ENCODE assay signal across 35 cellular contexts in genomic region chr10:47188156-47188555, GRCh38.
"Had no signal": no experiment of that assay in that cellular context is flagged by ENCODE, and none has a peak within 500 bp of the region (broad histone marks: within the 10 kb centered on the region; RNA-seq: fewer than 3 reads in every experiment).

No MANE protein-coding gene starts in this region.

- H3K9me3 Mint-ChIP-seq: activated B cell treated with CpG ODN at 0.5 μM for 24 hours; activated CD4-positive, alpha-beta memory T cell treated with anti-CD3 and anti-CD28 coated beads for 36 hours; activated CD4-positive, alpha-beta T cell treated with anti-CD3 and anti-CD28 coated beads, Interleukin-2, amount 10 ng/mL, durations not matched to agents 24 days and 14 days; activated naive CD4-positive, alpha-beta T cell treated with anti-CD3 and anti-CD28 coated beads, Interleukin-2, amount 10 ng/mL, durations not matched to agents 7 days and 5 days; activated naive CD4-positive, alpha-beta T cell treated with anti-CD3 and anti-CD28 coated beads, Interleukin-2, amount 50 U/mL, for 24 hours; activated naive CD8-positive, alpha-beta T cell treated with anti-CD3 and anti-CD28 coated beads, Interleukin-2, amount 10 ng/mL, durations not matched to agents 7 days and 5 days; activated naive CD8-positive, alpha-beta T cell treated with anti-CD3 and anti-CD28 coated beads, Interleukin-2, amount 50 U/mL, for 24 hours; activated T-cell treated with anti-CD3 and anti-CD28 coated beads, Interleukin-2, amount 50 U/mL, for 4 hours; activated T-cell treated with anti-CD3 and anti-CD28 coated beads, Interleukin-2, amount 50 U/mL, for 72 hours; activated T-helper 1 cell treated with anti-CD3 and anti-CD28 coated beads, Interleukin-12 subunit alpha, Interleukin-12 subunit beta, Interleukin-2, Interleukin-4 antibody, amounts not matched to agents 30 ng/mL and 10 ng/mL and 1 ng/mL, durations not matched to agents 14 hours and 24 hours and 36 hours; activated T-helper 17 cell treated with anti-CD3 and anti-CD28 coated beads, Interleukin-2, amount 50 U/mL, for 72 hours; brain; central memory CD8-positive, alpha-beta T cell; T-helper 1 cell treated with Interleukin-12 subunit alpha and Interleukin-12 subunit beta and Interleukin-4 antibody, amounts not matched to agents 30 μg/mL and 1 μg/mL, for 36 hours; T-helper 2 cell treated with Interferon-gamma antibody and Interleukin-4, amounts not matched to agents 5 μg/mL and 100 μg/mL, for 36 hours had no signal

- ATAC-seq: activated naive CD8-positive, alpha-beta T cell treated with anti-CD3 and anti-CD28 coated beads, Interleukin-2, amount 50 U/mL, for 24 hours; activated T-cell treated with anti-CD3 and anti-CD28 coated beads, Interleukin-2, amount 50 U/mL, for 4 hours; activated T-cell treated with anti-CD3 and anti-CD28 coated beads, Interleukin-2, amount 50 U/mL, for 72 hours; activated T-helper 17 cell treated with anti-CD3 and anti-CD28 coated beads, Interleukin-2, amount 50 U/mL, for 72 hours had no signal

- H3K27me3 ChIP-seq: ascending aorta had no signal

- H3K4me1 Mint-ChIP-seq: activated B cell treated with CpG ODN at 0.5 μM for 24 hours; activated CD4-positive, alpha-beta T cell treated with anti-CD3 and anti-CD28 coated beads, Interleukin-2, amount 10 ng/mL, durations not matched to agents 24 days and 14 days; activated naive CD4-positive, alpha-beta T cell treated with anti-CD3 and anti-CD28 coated beads, Interleukin-2, amount 10 ng/mL, durations not matched to agents 7 days and 5 days; activated naive CD8-positive, alpha-beta T cell treated with anti-CD3 and anti-CD28 coated beads, Interleukin-2, amount 50 U/mL, for 24 hours; activated T-helper 17 cell treated with anti-CD3 and anti-CD28 coated beads, Interleukin-2, amount 50 U/mL, for 72 hours; brain had no signal

- H3K36me3 Mint-ChIP-seq: activated CD4-positive, alpha-beta memory T cell treated with anti-CD3 and anti-CD28 coated beads for 36 hours; activated naive CD4-positive, alpha-beta T cell treated with anti-CD3 and anti-CD28 coated beads, Interleukin-2, amount 10 ng/mL, durations not matched to agents 7 days and 5 days; activated naive CD4-positive, alpha-beta T cell treated with anti-CD3 and anti-CD28 coated beads, Interleukin-2, amount 50 U/mL, for 24 hours; activated naive CD8-positive, alpha-beta T cell; activated naive CD8-positive, alpha-beta T cell treated with anti-CD3 and anti-CD28 coated beads, Interleukin-2, amount 10 ng/mL, durations not matched to agents 7 days and 5 days; brain had no signal

- H3K27ac ChIP-seq: ascending aorta, VCaP had no signal

- H3K27ac Mint-ChIP-seq: activated B cell treated with CpG ODN at 0.5 μM for 24 hours; activated CD4-positive, alpha-beta memory T cell treated with anti-CD3 and anti-CD28 coated beads for 36 hours; activated CD4-positive, alpha-beta T cell treated with anti-CD3 and anti-CD28 coated beads, Interleukin-2, amount 10 ng/mL, durations not matched to agents 24 days and 14 days; activated naive CD4-positive, alpha-beta T cell treated with anti-CD3 and anti-CD28 coated beads, Interleukin-2, amount 10 ng/mL, durations not matched to agents 7 days and 5 days; activated naive CD4-positive, alpha-beta T cell treated with anti-CD3 and anti-CD28 coated beads, Interleukin-2, amount 50 U/mL, for 24 hours; activated naive CD8-positive, alpha-beta T cell; activated naive CD8-positive, alpha-beta T cell treated with anti-CD3 and anti-CD28 coated beads, Interleukin-2, amount 10 ng/mL, durations not matched to agents 7 days and 5 days; activated naive CD8-positive, alpha-beta T cell treated with anti-CD3 and anti-CD28 coated beads, Interleukin-2, amount 50 U/mL, for 24 hours; activated T-cell treated with anti-CD3 and anti-CD28 coated beads, Interleukin-2, amount 50 U/mL, for 72 hours; activated T-helper 1 cell treated with anti-CD3 and anti-CD28 coated beads, Interleukin-12 subunit alpha, Interleukin-12 subunit beta, Interleukin-2, Interleukin-4 antibody, amounts not matched to agents 30 ng/mL and 10 ng/mL and 1 ng/mL, durations not matched to agents 14 hours and 24 hours and 36 hours; activated T-helper 17 cell treated with anti-CD3 and anti-CD28 coated beads, Interleukin-2, amount 50 U/mL, for 72 hours; brain; T-helper 1 cell treated with Interleukin-12 subunit alpha and Interleukin-12 subunit beta and Interleukin-4 antibody, amounts not matched to agents 30 μg/mL and 1 μg/mL, for 36 hours; T-helper 2 cell treated with Interferon-gamma antibody and Interleukin-4, amounts not matched to agents 5 μg/mL and 100 μg/mL, for 36 hours had no signal

- H3K36me3 ChIP-seq: ascending aorta had no signal

- H3K4me3 Mint-ChIP-seq: activated B cell treated with CpG ODN at 0.5 μM for 24 hours; activated CD4-positive, alpha-beta memory T cell treated with anti-CD3 and anti-CD28 coated beads for 36 hours; activated CD4-positive, alpha-beta T cell treated with anti-CD3 and anti-CD28 coated beads, Interleukin-2, amount 10 ng/mL, durations not matched to agents 24 days and 14 days; activated naive CD4-positive, alpha-beta T cell treated with anti-CD3 and anti-CD28 coated beads, Interleukin-2, amount 10 ng/mL, durations not matched to agents 7 days and 5 days; activated naive CD4-positive, alpha-beta T cell treated with anti-CD3 and anti-CD28 coated beads, Interleukin-2, amount 50 U/mL, for 24 hours; activated naive CD8-positive, alpha-beta T cell; activated naive CD8-positive, alpha-beta T cell treated with anti-CD3 and anti-CD28 coated beads, Interleukin-2, amount 10 ng/mL, durations not matched to agents 7 days and 5 days; activated naive CD8-positive, alpha-beta T cell treated with anti-CD3 and anti-CD28 coated beads, Interleukin-2, amount 50 U/mL, for 24 hours; activated T-cell treated with anti-CD3 and anti-CD28 coated beads, Interleukin-2, amount 50 U/mL, for 4 hours; activated T-cell treated with anti-CD3 and anti-CD28 coated beads, Interleukin-2, amount 50 U/mL, for 72 hours; activated T-helper 1 cell treated with anti-CD3 and anti-CD28 coated beads, Interleukin-12 subunit alpha, Interleukin-12 subunit beta, Interleukin-2, Interleukin-4 antibody, amounts not matched to agents 30 ng/mL and 10 ng/mL and 1 ng/mL, durations not matched to agents 14 hours and 24 hours and 36 hours; activated T-helper 17 cell treated with anti-CD3 and anti-CD28 coated beads, Interleukin-2, amount 50 U/mL, for 72 hours; brain; central memory CD8-positive, alpha-beta T cell; T-helper 1 cell treated with Interleukin-12 subunit alpha and Interleukin-12 subunit beta and Interleukin-4 antibody, amounts not matched to agents 30 μg/mL and 1 μg/mL, for 36 hours; T-helper 2 cell treated with Interferon-gamma antibody and Interleukin-4, amounts not matched to agents 5 μg/mL and 100 μg/mL, for 36 hours had no signal

- H3K9me3 ChIP-seq: ascending aorta had no signal

- H3K27me3 Mint-ChIP-seq: activated CD4-positive, alpha-beta memory T cell treated with anti-CD3 and anti-CD28 coated beads for 36 hours; activated CD4-positive, alpha-beta T cell treated with anti-CD3 and anti-CD28 coated beads, Interleukin-2, amount 10 ng/mL, durations not matched to agents 24 days and 14 days; activated naive CD4-positive, alpha-beta T cell treated with anti-CD3 and anti-CD28 coated beads, Interleukin-2, amount 50 U/mL, for 24 hours; activated naive CD8-positive, alpha-beta T cell; activated naive CD8-positive, alpha-beta T cell treated with anti-CD3 and anti-CD28 coated beads, Interleukin-2, amount 10 ng/mL, durations not matched to agents 7 days and 5 days; activated naive CD8-positive, alpha-beta T cell treated with anti-CD3 and anti-CD28 coated beads, Interleukin-2, amount 50 U/mL, for 24 hours; activated T-helper 17 cell treated with anti-CD3 and anti-CD28 coated beads, Interleukin-2, amount 50 U/mL, for 72 hours; central memory CD8-positive, alpha-beta T cell had no signal

- H3K4me3 ChIP-seq: ascending aorta had no signal

- DNase-seq: activated B cell treated with CpG ODN at 0.5 μM for 24 hours; activated CD4-positive, alpha-beta memory T cell treated with anti-CD3 and anti-CD28 coated beads for 36 hours; activated CD4-positive, alpha-beta T cell treated with anti-CD3 and anti-CD28 coated beads for 4 hours; activated CD4-positive, alpha-beta T cell treated with anti-CD3 and anti-CD28 coated beads, Interleukin-2, amount 10 ng/mL, durations not matched to agents 24 days and 14 days; activated CD4-positive, alpha-beta T cell treated with anti-CD3 and anti-CD28 coated beads, Interleukin-2, amount 50 U/mL, for 1 hour; activated CD4-positive, alpha-beta T cell treated with anti-CD3 and anti-CD28 coated beads, Interleukin-2, amount 50 U/mL, for 4 hours; activated CD4-positive, CD25-positive, alpha-beta regulatory T cell treated with anti-CD3 and anti-CD28 coated beads, Interleukin-2, amount 50 U/mL, for 72 hours; activated CD8-positive, alpha-beta memory T cell treated with anti-CD3 and anti-CD28 coated beads, Interleukin-2, amount 50 U/mL, for 4 hours; activated gamma-delta T cell; activated naive CD4-positive, alpha-beta T cell treated with anti-CD3 and anti-CD28 coated beads, Interleukin-2, amount 10 ng/mL, durations not matched to agents 7 days and 5 days; activated naive CD4-positive, alpha-beta T cell treated with Interleukin-2 at 50 U/mL for 16 hours; activated naive CD8-positive, alpha-beta T cell treated with anti-CD3 and anti-CD28 coated beads, Interleukin-2, amount 10 ng/mL, durations not matched to agents 7 days and 5 days; activated naive CD8-positive, alpha-beta T cell treated with anti-CD3 and anti-CD28 coated beads, Interleukin-2, amount 50 U/mL, for 24 hours; activated T-cell treated with anti-CD3 and anti-CD28 coated beads for 4 hours; activated T-cell treated with anti-CD3 and anti-CD28 coated beads, Interleukin-2, amount 50 U/mL, for 1 hour; activated T-cell treated with anti-CD3 and anti-CD28 coated beads, Interleukin-2, amount 50 U/mL, for 4 hours; activated T-cell treated with anti-CD3 and anti-CD28 coated beads, Interleukin-2, amount 50 U/mL, for 72 hours; amygdala; anterior cingulate cortex; caudate nucleus; cerebellar nuclear complex; SW 1271; T-helper 1 cell; T-helper 2 cell; T-helper 9 cell had no signal
